Comparison of ENCODE assay signal across 8 cellular contexts in the genomic region with DNA sequence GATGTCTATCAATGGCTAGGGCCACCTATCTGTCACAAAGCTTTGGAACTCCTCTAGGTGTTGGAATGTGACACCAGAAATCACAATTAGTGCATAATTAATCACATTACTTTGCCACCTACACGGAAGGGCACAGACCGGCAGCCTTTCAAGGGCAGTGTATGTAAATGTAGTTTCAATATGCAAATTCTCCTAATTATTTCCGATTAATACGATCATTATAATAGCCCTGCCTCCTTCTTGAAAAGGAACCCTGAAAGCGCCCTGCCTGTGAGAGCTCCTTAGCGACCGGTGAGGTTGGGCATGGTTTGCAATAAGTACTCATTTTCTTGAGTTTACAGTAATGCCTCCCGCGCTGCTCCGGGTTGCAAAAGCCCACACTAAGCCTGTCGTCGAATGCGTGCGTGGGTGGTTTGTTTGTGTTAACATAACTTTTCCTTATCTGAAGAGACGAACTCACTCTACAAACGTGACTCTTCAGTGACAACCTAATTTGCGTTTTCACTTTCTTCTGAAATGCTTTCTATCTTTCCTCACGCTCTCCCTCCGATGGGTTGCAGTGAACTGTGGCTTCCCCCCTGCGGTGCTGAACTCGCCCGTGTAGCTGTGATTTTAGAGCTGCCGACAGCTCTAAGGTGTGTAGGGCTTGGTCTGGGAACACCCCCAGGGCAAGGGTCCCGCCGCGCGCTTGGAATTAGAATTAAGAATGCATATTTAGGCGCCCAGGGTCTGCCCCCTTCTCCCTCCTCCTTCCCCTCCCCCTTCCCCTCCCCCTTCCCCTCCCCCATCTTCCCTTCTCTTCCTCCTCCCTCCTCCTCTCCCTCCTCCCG. TPM values are rescaled to one million over a fixed set of nuclear protein-coding genes. Genes with fewer than 3 reads are reported as not detected.
DNase-seq lines count a peak whose midpoint lies in the region; ATAC-seq and TF ChIP-seq lines count a peak whose summit lies in the region.

No MANE protein-coding gene starts in this region.

- BruUV-seq in Panc1 (replicated peaks; lab: Mats Ljungman, UMichigan) = no TSS peak

- H3K36me3 ChIP-seq in Panc1 (ENCODE audit: control insufficient read depth, insufficient read depth, low read length) (peaks cover 11% of the 10 kb centered on the region; the same call in 1 of the 2 replicates), neural cell (ENCODE audit: insufficient read depth, low read length) (no peaks in the 10 kb centered on the region)

- no peak overlapping the region for H2AFZ ChIP-seq in neural cell (ENCODE audit: low read depth, low read length)

- H3K79me2 ChIP-seq in neural cell (replicated peaks; ENCODE audit: insufficient read depth, low read length) = peaks cover 16% of the 10 kb centered on the region

- H3K27ac ChIP-seq in Panc1 (ENCODE audit: low read length) = peak overlapping the region; percentile 89
- peak overlapping the region; percentile 54 for H3K27ac ChIP-seq in neural cell (ENCODE audit: low read length)
- H3K27ac ChIP-seq in substantia nigra (ENCODE audit: low read depth, low read length, poor library complexity, severe bottlenecking) = peak overlapping the region; percentile 77

- in situ Hi-C loops in KBM-7 (cut with MboI; ENCODE audit: low pct_unique_long_range_greater_than_20kb, low sequenced_read_pairs) = no loop called here
- in situ Hi-C loops in Panc1 (cut with HindIII; ENCODE audit: low pct_unique_long_range_greater_than_20kb, low sequenced_read_pairs) = no loop called here

- no peak for TF ChIP-seq EP300 in neural cell (conservative IDR thresholded peaks at IDR 0.05; ENCODE audit: poor library complexity, severe bottlenecking)

- no peak for ATAC-seq in Panc1
- ATAC-seq in HG02852 (IDR thresholded peaks at IDR 0.05; ENCODE audit: unreplicated experiment) = no peak

- POLR2A ChIA-PET in Panc1 (lab: Charles Lee) = interaction anchor here (0.6 to 0.7 kb wide), 4 partner anchors 52 to 648 kb away, joined by 3 to 6 read pairs (median 4); no protein-coding TSS in a partner anchor

- H3K4me3 ChIP-seq in Panc1 (ENCODE audit: low read depth in 2 of 2, low read length in 2 of 2) (peak overlapping the region; percentile 61 to 79), fibroblast of mammary gland (ENCODE audit: control insufficient read depth, low read depth, low read length) (peak overlapping the region; percentile 52), neural cell (ENCODE audit: low read length) (peak overlapping the region; percentile 72)

- H3K9ac ChIP-seq in neural cell (ENCODE audit: low read length) = peak overlapping the region; percentile 56

- H3K27me3 ChIP-seq in Panc1 (ENCODE audit: control insufficient read depth, insufficient read depth, low read length) (no peaks in the 10 kb centered on the region; the same call in 1 of the 2 replicates), neural cell (ENCODE audit: insufficient read depth, low read depth, low read length) (peaks cover 27% of the 10 kb centered on the region)

- H3K9me2 ChIP-seq in neural cell (ENCODE audit: insufficient read depth, low read length) = no peaks in the 10 kb centered on the region

- no peaks in the 10 kb centered on the region for H4K20me1 ChIP-seq in neural cell (ENCODE audit: insufficient read depth)

- TF ChIP-seq CTCF in Panc1 (IDR thresholded peaks at IDR 0.05) (no peak), fibroblast of mammary gland (conservative IDR thresholded peaks at IDR 0.05; ENCODE audit: control insufficient read depth, insufficient read depth, low read depth, low read length) (no peak), neural cell (IDR thresholded peaks at IDR 0.05; ENCODE audit: poor library complexity, severe bottlenecking) (no peak)

- H3K4me2 ChIP-seq in neural cell (ENCODE audit: low read length) = peak overlapping the region; percentile 68

- H3K4me1 ChIP-seq in Panc1 (ENCODE audit: control insufficient read depth, insufficient read depth, low read length) = peaks cover 35% of the 10 kb centered on the region

- CTCF ChIA-PET in Panc1 (lab: Charles Lee) = interaction anchor here (0.6 kb wide), 1 partner anchor 12 kb away, joined by 3 read pairs; no protein-coding TSS in a partner anchor

- TF ChIP-seq RAD21 in neural cell (conservative IDR thresholded peaks at IDR 0.05) = peak; percentile 41

- peak; percentile 48 for DNase-seq in COLO829 (ENCODE audit: low spot score)
- peak; percentile 67 for DNase-seq in KBM-7
- DNase-seq in Panc1 (ENCODE audit: low read depth, low spot score) = no peak
- peak; percentile 27 for DNase-seq in activated T-helper 1 cell treated with Interleukin-2 at 50 U/mL for 16 hours (ENCODE audit: low read depth)
- peak; percentile 86 for DNase-seq in fibroblast of mammary gland (ENCODE audit: low read depth)
- peak in 26 of 49 donors; percentile 16 to 90 (median 64) for DNase-seq in substantia nigra (lab: John Stamatoyannopoulos, UW)

- no peaks in the 10 kb centered on the region for H3F3A ChIP-seq in neural cell (ENCODE audit: insufficient read depth, low read length, poor library complexity, severe bottlenecking)

- H3K9me3 ChIP-seq in Panc1 (ENCODE audit: control insufficient read depth, insufficient read depth, low read depth, low read length) (no peaks in the 10 kb centered on the region), neural cell (ENCODE audit: low read length) (peaks cover 7% of the 10 kb centered on the region)

- intact Hi-C loops in Panc1 (cut with micrococcal nuclease; ENCODE audit: unreplicated experiment) = loop anchor here (5.0 to 10.0 kb wide), 3 partner anchors 526 to 1566 kb away; no protein-coding TSS in a partner anchor

TF ChIP-seq in neural cell, 6 proteins besides CTCF, POLR2A, EP300 and RAD21:
- TF ChIP-seq MXI1 (conservative IDR thresholded peaks at IDR 0.05; ENCODE audit: poor library complexity, severe bottlenecking) (peak; percentile 42), SMC3 (conservative IDR thresholded peaks at IDR 0.05; ENCODE audit: poor library complexity) (peak; percentile 45)
- TF ChIP-seq, protein P1, sequence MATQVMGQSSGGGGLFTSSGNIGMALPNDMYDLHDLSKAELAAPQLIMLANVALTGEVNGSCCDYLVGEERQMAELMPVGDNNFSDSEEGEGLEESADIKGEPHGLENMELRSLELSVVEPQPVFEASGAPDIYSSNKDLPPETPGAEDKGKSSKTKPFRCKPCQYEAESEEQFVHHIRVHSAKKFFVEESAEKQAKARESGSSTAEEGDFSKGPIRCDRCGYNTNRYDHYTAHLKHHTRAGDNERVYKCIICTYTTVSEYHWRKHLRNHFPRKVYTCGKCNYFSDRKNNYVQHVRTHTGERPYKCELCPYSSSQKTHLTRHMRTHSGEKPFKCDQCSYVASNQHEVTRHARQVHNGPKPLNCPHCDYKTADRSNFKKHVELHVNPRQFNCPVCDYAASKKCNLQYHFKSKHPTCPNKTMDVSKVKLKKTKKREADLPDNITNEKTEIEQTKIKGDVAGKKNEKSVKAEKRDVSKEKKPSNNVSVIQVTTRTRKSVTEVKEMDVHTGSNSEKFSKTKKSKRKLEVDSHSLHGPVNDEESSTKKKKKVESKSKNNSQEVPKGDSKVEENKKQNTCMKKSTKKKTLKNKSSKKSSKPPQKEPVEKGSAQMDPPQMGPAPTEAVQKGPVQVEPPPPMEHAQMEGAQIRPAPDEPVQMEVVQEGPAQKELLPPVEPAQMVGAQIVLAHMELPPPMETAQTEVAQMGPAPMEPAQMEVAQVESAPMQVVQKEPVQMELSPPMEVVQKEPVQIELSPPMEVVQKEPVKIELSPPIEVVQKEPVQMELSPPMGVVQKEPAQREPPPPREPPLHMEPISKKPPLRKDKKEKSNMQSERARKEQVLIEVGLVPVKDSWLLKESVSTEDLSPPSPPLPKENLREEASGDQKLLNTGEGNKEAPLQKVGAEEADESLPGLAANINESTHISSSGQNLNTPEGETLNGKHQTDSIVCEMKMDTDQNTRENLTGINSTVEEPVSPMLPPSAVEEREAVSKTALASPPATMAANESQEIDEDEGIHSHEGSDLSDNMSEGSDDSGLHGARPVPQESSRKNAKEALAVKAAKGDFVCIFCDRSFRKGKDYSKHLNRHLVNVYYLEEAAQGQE (IDR thresholded peaks at IDR 0.05; ENCODE audit: borderline replicate concordance) = no peak

RNA-seq across cellular contexts. Expression of a gene that starts 0.7 kb away (rescaled TPM):
- 2.1 TPM for total RNA-seq in Panc1 (2021; ENCODE audit: unreplicated experiment)
- 2.1 TPM for polyA plus RNA-seq in Panc1 (2012; ENCODE audit: insufficient read length)
- 61.5 and 71.6 TPM in 2 replicates for polyA plus RNA-seq in neural cell
- 28.5 and 31.6 TPM in 2 replicates for polyA minus RNA-seq in neural cell
